Comparison of ENCODE assay signal across 8 cellular contexts in the genomic region with DNA sequence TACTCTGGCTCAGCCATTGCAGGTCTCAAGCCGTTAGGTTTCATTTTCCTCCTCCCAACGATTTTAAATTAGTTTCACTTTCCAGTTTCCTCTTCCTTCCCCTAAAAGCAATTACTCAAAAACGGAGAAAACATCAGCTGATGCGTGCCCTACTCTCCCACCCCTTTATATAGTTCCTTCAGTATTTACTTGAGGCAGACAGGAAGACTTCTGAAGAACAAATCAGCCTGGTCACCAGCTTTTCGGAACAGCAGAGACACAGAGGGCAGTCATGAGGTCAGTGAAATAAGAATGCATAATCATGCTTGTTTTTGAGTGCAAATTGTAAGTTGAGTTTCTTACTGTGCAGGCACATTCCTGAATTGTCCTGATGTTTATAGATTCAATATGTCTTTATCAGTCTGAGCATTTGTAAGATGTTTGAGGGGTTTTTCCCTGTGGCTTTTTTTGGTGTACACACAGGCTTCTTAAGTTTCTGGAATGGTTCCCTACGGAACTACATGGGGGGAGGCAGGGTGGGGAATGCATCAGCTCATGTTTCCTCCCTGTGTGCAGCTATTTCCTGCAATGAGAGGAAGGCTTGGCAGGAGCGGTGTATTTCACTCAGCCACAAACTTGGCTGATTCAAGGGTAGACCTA. TPM values are rescaled to one million over a fixed set of nuclear protein-coding genes. Genes with fewer than 3 reads are reported as not detected.
DNase-seq lines count a peak whose midpoint lies in the region; ATAC-seq and TF ChIP-seq lines count a peak whose summit lies in the region.

A gene with protein sequence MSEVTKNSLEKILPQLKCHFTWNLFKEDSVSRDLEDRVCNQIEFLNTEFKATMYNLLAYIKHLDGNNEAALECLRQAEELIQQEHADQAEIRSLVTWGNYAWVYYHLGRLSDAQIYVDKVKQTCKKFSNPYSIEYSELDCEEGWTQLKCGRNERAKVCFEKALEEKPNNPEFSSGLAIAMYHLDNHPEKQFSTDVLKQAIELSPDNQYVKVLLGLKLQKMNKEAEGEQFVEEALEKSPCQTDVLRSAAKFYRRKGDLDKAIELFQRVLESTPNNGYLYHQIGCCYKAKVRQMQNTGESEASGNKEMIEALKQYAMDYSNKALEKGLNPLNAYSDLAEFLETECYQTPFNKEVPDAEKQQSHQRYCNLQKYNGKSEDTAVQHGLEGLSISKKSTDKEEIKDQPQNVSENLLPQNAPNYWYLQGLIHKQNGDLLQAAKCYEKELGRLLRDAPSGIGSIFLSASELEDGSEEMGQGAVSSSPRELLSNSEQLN (plus strand): TSS at position 195 of the 639 bp plus-strand sequence. CDS start 77 bp downstream, at position 272.

- WGBS in mammary epithelial cell (ENCODE audit: low coverage, missing lambda C conversion rate), result 3% methylated on average over 6 of the region's 7 CpGs

- H4K20me1 ChIP-seq in GM23338 (replicated peaks; ENCODE audit: insufficient read depth) (no peaks in the 10 kb centered on the region), PC-3 (ENCODE audit: low read length) (no peaks in the 10 kb centered on the region), mammary epithelial cell (ENCODE audit: insufficient read depth, low read length) (no peaks in the 10 kb centered on the region)

- peak within 1 kb of the TSS; percentile 88 for H3K27ac ChIP-seq in GM23338 (ENCODE audit: low read depth)
- H3K27ac ChIP-seq in PC-3 (ENCODE audit: low read length), result peak within 1 kb of the TSS; percentile 94
- H3K27ac ChIP-seq in mammary epithelial cell (ENCODE audit: insufficient read depth, low read depth, low read length), result peak within 1 kb of the TSS; percentile 72

- H3K36me3 ChIP-seq in GM23338 (ENCODE audit: insufficient read depth), result no peaks in the 10 kb centered on the region
- H3K36me3 ChIP-seq in PC-3 (ENCODE audit: low read depth, low read length), result no peaks in the 10 kb centered on the region
- H3K36me3 ChIP-seq in mammary epithelial cell (ENCODE audit: insufficient read depth, low read length), result no peaks in the 10 kb centered on the region

- H3K4me3 ChIP-seq in GM23338 (no peak within 1 kb of the TSS), PC-3 (ENCODE audit: low read length) (peak within 1 kb of the TSS; percentile 75), mammary epithelial cell (replicated peaks in 1 of 3; ENCODE audit: insufficient read depth in 1 of 3, low read depth in 2 of 3, low read length in 3 of 3) (peak within 1 kb of the TSS; percentile 39 to 47 (median 40))

- peak within 1 kb of the TSS; percentile 74 for H3K9ac ChIP-seq in PC-3 (ENCODE audit: low read length)
- H3K9ac ChIP-seq in mammary epithelial cell (ENCODE audit: insufficient read depth, low read length), result peak within 1 kb of the TSS; percentile 79

- peaks cover 11% of the 10 kb centered on the region for H3K27me3 Mint-ChIP-seq in GM23338 (ENCODE audit: insufficient read depth, low read depth, poor library complexity)

- intact Hi-C loops in PC-3 (cut with micrococcal nuclease), result loop anchor here (1.0 to 5.0 kb wide), 4 partner anchors 25 to 66 kb away; no protein-coding TSS in a partner anchor
- intact Hi-C loops in mammary epithelial cell (cut with micrococcal nuclease), result loop anchor here (2.0 kb wide), 1 partner anchor 49 kb away; no protein-coding TSS in a partner anchor
- intact Hi-C loops in sciatic nerve (cut with DNase I), result no loop called here

- POLR2A ChIA-PET in PC-3 (lab: Charles Lee; ENCODE audit: unreplicated experiment), result interaction anchor here (0.5 to 1.3 kb wide), 3 partner anchors 26 to 60 kb away, joined by 3 to 11 read pairs (median 3); partner anchors contain the start of gene IFIT2

- H3K4me3 Mint-ChIP-seq in GM23338, result no peak within 1 kb of the TSS; the same call in 2 of the 3 replicates

- BruUV-seq in PC-3 (replicated peaks; lab: Mats Ljungman, UMichigan) (TSS peak; percentile 75), mammary epithelial cell (replicated peaks; lab: Mats Ljungman, UMichigan) (no TSS peak)

- H3K9me2 ChIP-seq in GM23338 (ENCODE audit: insufficient read depth) (no peaks in the 10 kb centered on the region), PC-3 (replicated peaks; ENCODE audit: low read length) (no peaks in the 10 kb centered on the region)

- H3K36me3 Mint-ChIP-seq in GM23338 (ENCODE audit: low read depth), result no peaks in the 10 kb centered on the region

- in situ Hi-C loops in mammary epithelial cell (cut with MboI; ENCODE audit: low sequenced_read_pairs in 2 of 2), result no loop called here

- peak within 1 kb of the TSS; percentile 87 for H3K27ac Mint-ChIP-seq in GM23338

- dilution Hi-C loops in mammary epithelial cell (cut with HindIII; ENCODE audit: low sequenced_read_pairs), result no loop called here

- H3K4me1 ChIP-seq in GM23338 (ENCODE audit: insufficient read depth), result peaks cover 25% of the 10 kb centered on the region
- H3K4me1 ChIP-seq in PC-3 (ENCODE audit: insufficient read depth, low read length), result peaks cover 45% of the 10 kb centered on the region
- H3K4me1 ChIP-seq in mammary epithelial cell (ENCODE audit: insufficient read depth, low read length), result peaks cover 23% of the 10 kb centered on the region

- TF ChIP-seq CTCF in GM23338 (conservative IDR thresholded peaks at IDR 0.05; ENCODE audit: low read depth in 2 of 2), result no peak
- TF ChIP-seq CTCF in PC-3 (conservative IDR thresholded peaks at IDR 0.05; ENCODE audit: low read depth, low read length), result no peak
- no peak for TF ChIP-seq CTCF in mammary epithelial cell (conservative IDR thresholded peaks at IDR 0.05 in 1 of 2, IDR thresholded peaks at IDR 0.05 in 1 of 2; ENCODE audit: extremely low read depth in 1 of 2, insufficient read depth in 1 of 2, low read depth in 1 of 2, low read length in 2 of 2)

- peak; percentile 32 for DNase-seq in D341Med (ENCODE audit: low spot score)
- DNase-seq in GM23338 (ENCODE audit: low spot score), result no peak
- DNase-seq in PC-3, result peak; percentile 80
- DNase-seq in mammary epithelial cell, result peak; percentile 67
- DNase-seq in iPS-NIHi11 (ENCODE audit: low spot score), result peak; percentile 78
- peak; percentile 74 for DNase-seq in sciatic nerve (ENCODE audit: low spot score)
- DNase-seq in HPDE6-E6E7 (ENCODE audit: extremely low spot score), result no peak

- H3K27me3 ChIP-seq in GM23338 (ENCODE audit: insufficient read depth) (no peaks in the 10 kb centered on the region), PC-3 (ENCODE audit: low read length) (no peaks in the 10 kb centered on the region), mammary epithelial cell (ENCODE audit: insufficient read depth, low read length) (no peaks in the 10 kb centered on the region)

- H3K79me2 ChIP-seq in GM23338 (replicated peaks; ENCODE audit: insufficient read depth), result no peaks in the 10 kb centered on the region
- 0 out of 2 replicates have a peak, but pooled peaks cover 12% of the 10 kb centered on the region for H3K79me2 ChIP-seq in PC-3 (ENCODE audit: low read length)
- H3K79me2 ChIP-seq in mammary epithelial cell (ENCODE audit: insufficient read depth, low read length), result no peaks in the 10 kb centered on the region

- ATAC-seq in GM23338, result peak; percentile 54
- ATAC-seq in PC-3, result peak; percentile 78
- ATAC-seq in sciatic nerve, result peak; percentile 94
- no peak for ATAC-seq in GM19467 (IDR thresholded peaks at IDR 0.05; ENCODE audit: unreplicated experiment)

- peaks cover 38% of the 10 kb centered on the region for H3K4me1 Mint-ChIP-seq in GM23338

- no peaks in the 10 kb centered on the region for H3K9me3 ChIP-seq in PC-3 (ENCODE audit: low read length)
- H3K9me3 ChIP-seq in mammary epithelial cell (replicated peaks; ENCODE audit: insufficient read depth, low read length), result no peaks in the 10 kb centered on the region

- H2AFZ ChIP-seq in GM23338 (no peak within 1 kb of the TSS), PC-3 (ENCODE audit: low read length) (peak within 1 kb of the TSS; percentile 88), mammary epithelial cell (ENCODE audit: low read depth, low read length) (peak within 1 kb of the TSS; percentile 85)

- peak within 1 kb of the TSS; percentile 19 for H3K4me2 ChIP-seq in GM23338
- H3K4me2 ChIP-seq in PC-3 (ENCODE audit: low read length), result peak within 1 kb of the TSS; percentile 92
- H3K4me2 ChIP-seq in mammary epithelial cell (ENCODE audit: insufficient read depth, low read depth, low read length), result peak within 1 kb of the TSS; percentile 82

- CTCF ChIA-PET in PC-3 (lab: Charles Lee), result interaction anchor here (0.6 kb wide), 1 partner anchor 64 kb away, joined by 4 read pairs; the partner anchor contains the start of gene IFIT1
- CTCF ChIA-PET in mammary epithelial cell (lab: Charles Lee; ENCODE audit: low non-redundant PET), result no interaction called here

- H3K9me3 Mint-ChIP-seq in GM23338, result no peaks in the 10 kb centered on the region; the same call in 2 of the 3 replicates

- H3F3A ChIP-seq in GM23338 (replicated peaks; ENCODE audit: low read depth) (no peaks in the 10 kb centered on the region; the same call in 1 of the 2 replicates), PC-3 (ENCODE audit: low read length, unreplicated experiment) (peaks cover 12% of the 10 kb centered on the region)

TF ChIP-seq in GM23338, 12 proteins besides CTCF, POLR2A, EP300 and RAD21 (continues in another document):
- TF ChIP-seq STAT1 (IDR thresholded peaks at IDR 0.05; ENCODE audit: unreplicated experiment), result no peak
- no peak for TF ChIP-seq CREB1 (CRISPR knock-in tag; IDR thresholded peaks at IDR 0.05; ENCODE audit: low read depth)

RNA-seq across cellular contexts. Expression of the gene that starts here (rescaled TPM):
- 0.43 and 0.52 TPM in 2 replicates for total RNA-seq in GM23338 (2014; rRNA removed; shearing (Covaris generic))
- polyA plus RNA-seq in GM23338 (2016; fragmentation: Nextera tagmentation; extraction: Ambion mirVana), result 0.42 TPM in 2 replicates
- total RNA-seq in PC-3 (2014; rRNA removed), result 5.0 and 7.1 TPM in 2 replicates
- total RNA-seq in mammary epithelial cell, result 1 to 10 TPM; 2.5 to 3.6 TPM
- polyA plus RNA-seq in mammary epithelial cell, result 2.2 TPM
- 0.67 TPM for polyA minus RNA-seq in mammary epithelial cell
- total RNA-seq in sciatic nerve, result 25.5 TPM

Comparison
In these comparisons a context has a peak if more than half of its experiments do, and no peak if none do; other contexts are left out.
1. Peak in ATAC-seq, H3K27ac ChIP-seq and H3K4me2 ChIP-seq in GM23338; RNA of the gene not detected or under 1 TPM.
2. DNase-seq: peak in D341Med (single experiment), PC-3 (single experiment), mammary epithelial cell (single experiment), iPS-NIHi11 (single experiment) and sciatic nerve (single experiment); none in GM23338 (single experiment) and HPDE6-E6E7 (single experiment).
3. H3K4me2 ChIP-seq: peak in every context shown above with its lines; median percentile 92 in PC-3; 82 in mammary epithelial cell; 19 in GM23338.
4. Peak in every context shown above with its lines, with median percentiles within 50 percentile points of each other: H3K27ac ChIP-seq.